Comparison of ENCODE assay signal across 10 cellular contexts in the genomic region with DNA sequence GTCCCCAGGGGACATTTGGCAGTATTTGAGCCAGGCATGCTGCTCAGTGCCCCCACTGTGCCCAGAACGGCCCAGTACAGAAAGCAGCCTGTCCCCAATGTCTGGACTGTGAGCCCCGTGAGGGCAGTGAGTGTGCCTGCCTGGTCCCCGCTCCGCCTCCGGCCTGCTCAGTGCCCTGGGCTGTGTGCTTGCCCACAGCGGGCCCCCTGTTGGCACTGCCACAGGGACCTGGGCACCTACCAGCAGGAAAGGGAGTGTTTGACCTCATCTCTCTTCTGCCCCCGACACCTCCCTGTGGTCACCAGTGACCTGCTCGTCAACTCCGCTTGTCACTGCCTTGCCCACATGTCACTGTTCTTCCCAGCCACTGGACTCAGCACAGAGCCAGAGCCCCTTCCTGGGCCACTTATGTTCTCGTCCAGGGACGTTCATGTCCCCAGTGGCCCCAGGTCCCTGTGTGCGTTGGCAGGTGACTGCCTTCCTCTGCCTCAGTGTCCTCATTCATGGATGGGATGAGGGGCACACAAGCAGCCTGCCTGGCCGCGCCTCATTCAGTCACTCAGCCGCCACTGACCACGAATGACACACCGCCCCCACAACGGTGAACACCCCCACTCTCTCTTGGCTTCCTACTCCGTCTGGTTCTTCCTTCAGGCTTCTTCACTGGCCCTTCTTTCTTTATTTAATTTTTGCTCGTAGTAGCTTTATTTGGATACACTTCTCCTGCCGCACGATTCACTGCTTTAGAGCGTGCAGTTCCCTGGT. TPM values are rescaled to one million over a fixed set of nuclear protein-coding genes. Genes with fewer than 3 reads are reported as not detected.
DNase-seq lines count a peak whose midpoint lies in the region; ATAC-seq and TF ChIP-seq lines count a peak whose summit lies in the region.
"Had no signal": no experiment of that assay in that cellular context is flagged by ENCODE, and none has a peak within 500 bp of the region (broad histone marks: within the 10 kb centered on the region; RNA-seq: fewer than 3 reads in every experiment).

No MANE protein-coding gene starts in this region.

- TF ChIP-seq RAD21 in SK-N-SH (IDR thresholded peaks at IDR 0.05; ENCODE audit: low read length), result no peak

- H3K4me1 ChIP-seq in SK-N-SH (ENCODE audit: control insufficient read depth in 1 of 2, insufficient read depth in 2 of 2, low read depth in 1 of 2, low read length in 1 of 2) (peaks cover 11% of the 10 kb centered on the region in 2 experiments; a peak in 2 of 4 replicates), RWPE2 (ENCODE audit: insufficient read depth, poor library complexity, severe bottlenecking) (peaks cover 19% of the 10 kb centered on the region), endodermal cell (ENCODE audit: control insufficient read depth, insufficient read depth, low read length) (no peaks in the 10 kb centered on the region), sigmoid colon (peaks cover 0 to 73% (median 43%) of the 10 kb centered on the region in 4 donors)

- H3K4me2 ChIP-seq in SK-N-SH, result peak overlapping the region; percentile 7

- no peak overlapping the region for H2AFZ ChIP-seq in SK-N-SH (ENCODE audit: low read depth)

- H3K4me1 Mint-ChIP-seq in endodermal cell, result peaks cover 13% of the 10 kb centered on the region

- peak overlapping the region; percentile 88 for H3K4me3 Mint-ChIP-seq in endodermal cell

- peaks cover 0 to 7% of the 10 kb centered on the region in 2 experiments for H3K36me3 ChIP-seq in SK-N-SH (replicated peaks in 1 of 2; ENCODE audit: control insufficient read depth in 1 of 2, insufficient read depth in 2 of 2, low read length in 1 of 2)
- H3K36me3 ChIP-seq in RWPE2 (ENCODE audit: low read depth), result peaks cover 33% of the 10 kb centered on the region
- peaks cover 29% of the 10 kb centered on the region for H3K36me3 ChIP-seq in endodermal cell (ENCODE audit: control insufficient read depth, insufficient read depth, low read length)
- peaks cover 0 to 5% (median 2%) of the 10 kb centered on the region in 4 donors for H3K36me3 ChIP-seq in sigmoid colon

- H3K27me3 ChIP-seq in SK-N-SH (ENCODE audit: insufficient read depth), result no peaks in the 10 kb centered on the region
- no peaks in the 10 kb centered on the region for H3K27me3 ChIP-seq in RWPE2 (ENCODE audit: insufficient read depth, poor library complexity, severe bottlenecking)
- H3K27me3 ChIP-seq in endodermal cell (ENCODE audit: control insufficient read depth, insufficient read depth, low read length, poor library complexity, severe bottlenecking), result no peaks in the 10 kb centered on the region
- H3K27me3 ChIP-seq in sigmoid colon, result no peaks in the 10 kb centered on the region

- POLR2A ChIA-PET in SK-N-SH (lab: Yijun Ruan, JAX), result no interaction called here

- peak overlapping the region in 1 of 2 experiments; percentile 50; a peak in 2 of 4 replicates for H3K27ac ChIP-seq in SK-N-SH (ENCODE audit: low read depth in 2 of 2, low read length in 1 of 2)
- H3K27ac ChIP-seq in RWPE2 (ENCODE audit: poor library complexity, severe bottlenecking), result peak overlapping the region; percentile 56
- no peak overlapping the region for H3K27ac ChIP-seq in endodermal cell (ENCODE audit: low read depth, low read length)
- H3K27ac ChIP-seq in sigmoid colon, result peak overlapping the region in 3 of 4 donors; percentile 6 to 92 (median 90)

- WGBS in SK-N-SH (ENCODE audit: low lambda C conversion rate), result 88% methylated on average over 17 of the region's 23 CpGs
- 96% methylated on average over 22 to 23 of the region's 23 CpGs for WGBS in endodermal cell (ENCODE audit: insufficient coverage in 1 of 2, insufficient read length in 1 of 2), 2 experiments
- WGBS in sigmoid colon, 2 donors, result 88 to 91% methylated on average over 23 of the region's 23 CpGs

- intact Hi-C loops in sigmoid colon (cut with DNase I), result no loop called here

- peaks cover 12% of the 10 kb centered on the region for H3K36me3 Mint-ChIP-seq in endodermal cell (ENCODE audit: low read depth)

- ATAC-seq in SK-N-SH treated with all-trans-retinoic acid at 6 μM for 48 hours (no peak), RWPE2 (ENCODE audit: low read depth) (no peak), esophagus mucosa (no peak)

- no peaks in the 10 kb centered on the region for H3K9me2 ChIP-seq in SK-N-SH

- no peak overlapping the region for H3K9ac ChIP-seq in SK-N-SH
- H3K9ac ChIP-seq in endodermal cell (ENCODE audit: extremely low read depth, low read length, poor library complexity, severe bottlenecking), result no peak overlapping the region

- H3K79me2 ChIP-seq in SK-N-SH (ENCODE audit: insufficient read depth), result peaks cover 78% of the 10 kb centered on the region

- TF ChIP-seq POLR2A in sigmoid colon (IDR thresholded peaks at IDR 0.05), result no peak

- no peaks in the 10 kb centered on the region for H3K27me3 Mint-ChIP-seq in endodermal cell (ENCODE audit: insufficient read depth)

- H3K9me3 ChIP-seq in SK-N-SH, result no peaks in the 10 kb centered on the region
- no peaks in the 10 kb centered on the region for H3K9me3 ChIP-seq in RWPE2 (ENCODE audit: severe bottlenecking)
- no peaks in the 10 kb centered on the region for H3K9me3 ChIP-seq in endodermal cell (ENCODE audit: control insufficient read depth, low read length)
- H3K9me3 ChIP-seq in sigmoid colon, result no peaks in the 10 kb centered on the region

- H3K27ac Mint-ChIP-seq in endodermal cell, result no peak overlapping the region

- DNase-seq in SK-N-SH, result no peak
- DNase-seq in RWPE2 (ENCODE audit: low spot score), result no peak
- DNase-seq in endodermal cell, result no peak
- no peak for DNase-seq in sigmoid colon
- no peak for DNase-seq in NCI-H1417 treated with DMSO at 0.1 percent for 48 hours (lab: John Stamatoyannopoulos, UW)
- DNase-seq in NOMO-1 (lab: John Stamatoyannopoulos, UW; ENCODE audit: unreplicated experiment in 2 of 2), result no peak

- peaks cover 13% of the 10 kb centered on the region for H3F3A ChIP-seq in SK-N-SH (replicated peaks; ENCODE audit: insufficient read depth)

- H3K4me3 ChIP-seq in SK-N-SH (ENCODE audit: low read depth in 2 of 2, low read length in 1 of 2) (no peak overlapping the region), RWPE2 (ENCODE audit: severe bottlenecking) (no peak overlapping the region), endodermal cell (ENCODE audit: low read length) (no peak overlapping the region), sigmoid colon (no peak overlapping the region)

- no peak for TF ChIP-seq EP300 in SK-N-SH (IDR thresholded peaks at IDR 0.05; ENCODE audit: borderline replicate concordance in 1 of 2, low read depth in 1 of 2, low read length in 1 of 2)
- TF ChIP-seq EP300 in sigmoid colon (IDR thresholded peaks at IDR 0.05), result no peak

- H3K9me3 Mint-ChIP-seq in endodermal cell, result no peaks in the 10 kb centered on the region

- peaks cover 63% of the 10 kb centered on the region for H4K20me1 ChIP-seq in SK-N-SH (ENCODE audit: insufficient read depth)

- TF ChIP-seq CTCF in SK-N-SH (IDR thresholded peaks at IDR 0.05) (no peak), RWPE2 (IDR thresholded peaks at IDR 0.05; ENCODE audit: poor library complexity, severe bottlenecking) (no peak), endodermal cell (conservative IDR thresholded peaks at IDR 0.05) (no peak), sigmoid colon (IDR thresholded peaks at IDR 0.05) (no peak)

- CTCF ChIA-PET in SK-N-SH (lab: Yijun Ruan, JAX), result no interaction called here

TF ChIP-seq in SK-N-SH, 30 proteins besides CTCF, POLR2A, EP300 and RAD21 (continues in another document):
- TF ChIP-seq RCOR1 (IDR thresholded peaks at IDR 0.05; ENCODE audit: low read length), result no peak
- no peak for TF ChIP-seq FOXM1 (IDR thresholded peaks at IDR 0.05; ENCODE audit: low read depth)
- TF ChIP-seq RXRA (IDR thresholded peaks at IDR 0.05; ENCODE audit: borderline replicate concordance, low read depth), result no peak

TF ChIP-seq in SK-N-SH treated with all-trans-retinoic acid at 6 μM for 48 hours, 23 proteins besides CTCF, POLR2A, EP300 and RAD21 (continues in another document):
- TF ChIP-seq TOX (CRISPR knock-in tag; IDR thresholded peaks at IDR 0.05; ENCODE audit: borderline replicate concordance) (no peak), ZNF565 (CRISPR knock-in tag; conservative IDR thresholded peaks at IDR 0.05; ENCODE audit: low read depth) (no peak), RARB (CRISPR knock-in tag; IDR thresholded peaks at IDR 0.05) (no peak)

RNA-seq across cellular contexts. Expression of a gene that starts 2.8 kb away (rescaled TPM):
- polyA plus RNA-seq in SK-N-SH (2012; rRNA removed) (27.1 and 36.3 TPM in 2 replicates), sigmoid colon (10 to 100 TPM; 11.4 to 33.3 (median 13.9) TPM)
- 10.7 and 16.5 TPM in 2 replicates for polyA plus RNA-seq in SK-N-SH (2012; cell fraction: cytosol; rRNA removed)
- polyA plus RNA-seq in SK-N-SH (2012; cell fraction: nucleus; rRNA removed), result 74.3 and 97.6 TPM in 2 replicates
- total RNA-seq in endodermal cell (10 to 100 TPM; 56.7 to 65.1 TPM), sigmoid colon (10 to 100 TPM; 11.8 to 44.6 (median 20.5) TPM), esophagus mucosa (38.5 TPM)
- 49.5 TPM for polyA plus RNA-seq in endodermal cell (2013, experiment 1 of 2)
- 52.5 TPM for polyA plus RNA-seq in endodermal cell (2013, experiment 2 of 2)

RNA-seq across cellular contexts. Expression of a gene that starts 8.5 kb away (rescaled TPM):
- polyA plus RNA-seq in SK-N-SH (2012; rRNA removed), result 14.3 and 14.5 TPM in 2 replicates
- 10.3 and 13.3 TPM in 2 replicates for polyA plus RNA-seq in SK-N-SH (2012; cell fraction: cytosol; rRNA removed)
- polyA plus RNA-seq in SK-N-SH (2012; cell fraction: nucleus; rRNA removed), result 14.5 and 22.6 TPM in 2 replicates
- total RNA-seq in endodermal cell, result 10 to 100 TPM; 13.4 to 14.3 TPM
- 7.8 TPM for polyA plus RNA-seq in endodermal cell (2013, experiment 1 of 2)
- polyA plus RNA-seq in endodermal cell (2013, experiment 2 of 2), result 7.8 TPM
- 10 to 100 TPM; 11.7 to 18.1 (median 17.0) TPM for total RNA-seq in sigmoid colon
- 10 to 100 TPM in 1 of 3 donors, 1 to 10 TPM in 2; 7.2 to 22.5 (median 7.2) TPM for polyA plus RNA-seq in sigmoid colon
- 11.1 TPM for total RNA-seq in esophagus mucosa

RNA-seq across cellular contexts. Expression of a gene that starts 25.7 kb away (rescaled TPM):
- polyA plus RNA-seq in SK-N-SH (2012; rRNA removed) (not detected in 2 replicates), sigmoid colon (1 to 10 TPM in 1 of 3 donors, not detected in 2; 2.9 TPM)
- polyA plus RNA-seq in SK-N-SH (2012; cell fraction: cytosol; rRNA removed), result not detected in 2 replicates
- not detected in 2 replicates for polyA plus RNA-seq in SK-N-SH (2012; cell fraction: nucleus; rRNA removed)
- total RNA-seq in endodermal cell (not detected), sigmoid colon (not detected), esophagus mucosa (not detected)
- polyA plus RNA-seq in endodermal cell (2013, experiment 1 of 2), result not detected
- not detected for polyA plus RNA-seq in endodermal cell (2013, experiment 2 of 2)
- total RNA-seq: LHCN-M2, pulmonary artery endothelial cell had no signal

RNA-seq across cellular contexts. Expression of a gene that starts 28.6 kb away (rescaled TPM):
- polyA plus RNA-seq in SK-N-SH (2012; rRNA removed), result 0.12 TPM in 1 of 2 replicates, not detected in the other
- polyA plus RNA-seq in SK-N-SH (2012; cell fraction: cytosol; rRNA removed), result not detected in 2 replicates
- 0.18 TPM in 1 of 2 replicates, not detected in the other for polyA plus RNA-seq in SK-N-SH (2012; cell fraction: nucleus; rRNA removed)
- not detected for total RNA-seq in endodermal cell
- 1.4 TPM for polyA plus RNA-seq in endodermal cell (2013, experiment 1 of 2)
- polyA plus RNA-seq in endodermal cell (2013, experiment 2 of 2), result 1.5 TPM
- not detected for total RNA-seq in sigmoid colon
- 10 to 100 TPM; 15.1 to 72.7 (median 30.3) TPM for polyA plus RNA-seq in sigmoid colon
- total RNA-seq in esophagus mucosa, result not detected
- total RNA-seq: pulmonary artery endothelial cell had no signal

RNA-seq across cellular contexts. Expression of a gene that starts 30.0 kb away (rescaled TPM):
- polyA plus RNA-seq in SK-N-SH (2012; rRNA removed) (0.12 TPM in 1 of 2 replicates, not detected in the other), sigmoid colon (1 to 10 TPM in 1 of 3 donors, not detected in 2; 1.5 TPM)
- not detected in 2 replicates for polyA plus RNA-seq in SK-N-SH (2012; cell fraction: cytosol; rRNA removed)
- 0.14 and 0.34 TPM in 2 replicates for polyA plus RNA-seq in SK-N-SH (2012; cell fraction: nucleus; rRNA removed)
- total RNA-seq in endodermal cell (1 to 10 TPM; 4.6 to 5.7 TPM), sigmoid colon (1 to 10 TPM in 1 of 4 donors, not detected in 3; 1.4 TPM), esophagus mucosa (0.84 TPM)
- 0.75 TPM for polyA plus RNA-seq in endodermal cell (2013, experiment 1 of 2)
- polyA plus RNA-seq in endodermal cell (2013, experiment 2 of 2), result 0.62 TPM
- total RNA-seq: LHCN-M2, pulmonary artery endothelial cell had no signal
